ENCODE assay signal across 1 cellular context in the genomic region with DNA sequence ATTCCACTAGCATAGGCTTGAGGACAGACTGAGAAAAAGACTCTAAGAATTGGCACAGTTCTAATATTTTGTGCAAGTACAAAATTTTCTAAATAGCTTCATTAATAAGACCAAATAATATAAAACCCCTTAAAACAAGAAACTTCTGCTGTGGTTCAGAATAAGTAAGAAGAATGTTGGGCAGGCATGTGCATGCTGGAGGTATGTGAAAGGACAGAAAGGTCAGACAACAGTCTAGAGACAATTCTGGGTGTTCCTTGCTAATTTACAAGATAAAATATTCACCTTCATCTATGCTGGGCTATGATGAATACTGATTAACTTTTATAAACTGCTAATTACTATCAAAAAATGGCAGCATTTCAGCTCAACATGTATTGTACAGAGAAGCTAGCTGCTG.
TF ChIP-seq lines count a peak whose summit lies in the region.

No MANE protein-coding gene starts in this region.

TF ChIP-seq in H1, 55 proteins besides CTCF, POLR2A, EP300 and RAD21:
- TF ChIP-seq NRF1 (IDR thresholded peaks at IDR 0.05; ENCODE audit: low read depth, low read length) (no peak), YY1 (IDR thresholded peaks at IDR 0.05; ENCODE audit: low read depth, low read length) (no peak), ASH2L (IDR thresholded peaks at IDR 0.05; ENCODE audit: low read length) (no peak), SP1 (IDR thresholded peaks at IDR 0.05; ENCODE audit: low read depth, low read length) (no peak), SP2 (IDR thresholded peaks at IDR 0.05; ENCODE audit: low read length) (no peak), RBBP5 (IDR thresholded peaks at IDR 0.05; ENCODE audit: borderline replicate concordance, low read depth, low read length) (no peak), SIRT6 (IDR thresholded peaks at IDR 0.05; ENCODE audit: low read length) (no peak), TAF1 (IDR thresholded peaks at IDR 0.05; ENCODE audit: low read depth, low read length) (no peak), ZNF274 (IDR thresholded peaks at IDR 0.05; ENCODE audit: borderline replicate concordance, extremely low read depth, low read length) (no peak), SP4 (IDR thresholded peaks at IDR 0.05; ENCODE audit: low read length) (no peak), FOSL1 (IDR thresholded peaks at IDR 0.05; ENCODE audit: insufficient read depth, low read depth, low read length) (no peak), CEBPB (IDR thresholded peaks at IDR 0.05; ENCODE audit: low read depth, low read length) (no peak), RFX5 (IDR thresholded peaks at IDR 0.05; ENCODE audit: borderline replicate concordance, low read depth, low read length) (no peak), POU5F1 (IDR thresholded peaks at IDR 0.05; ENCODE audit: low read depth, low read length) (no peak), KDM5A (IDR thresholded peaks at IDR 0.05; ENCODE audit: low read length) (no peak), HDAC2 (IDR thresholded peaks at IDR 0.05; ENCODE audit: borderline replicate concordance in 1 of 2, low read depth in 2 of 2, low read length in 2 of 2) (no peak), BRCA1 (IDR thresholded peaks at IDR 0.05; ENCODE audit: low read depth, low read length) (no peak)
- TF ChIP-seq, protein P1, sequence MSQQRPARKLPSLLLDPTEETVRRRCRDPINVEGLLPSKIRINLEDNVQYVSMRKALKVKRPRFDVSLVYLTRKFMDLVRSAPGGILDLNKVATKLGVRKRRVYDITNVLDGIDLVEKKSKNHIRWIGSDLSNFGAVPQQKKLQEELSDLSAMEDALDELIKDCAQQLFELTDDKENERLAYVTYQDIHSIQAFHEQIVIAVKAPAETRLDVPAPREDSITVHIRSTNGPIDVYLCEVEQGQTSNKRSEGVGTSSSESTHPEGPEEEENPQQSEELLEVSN (IDR thresholded peaks at IDR 0.05), result no peak
- TF ChIP-seq, protein P2, sequence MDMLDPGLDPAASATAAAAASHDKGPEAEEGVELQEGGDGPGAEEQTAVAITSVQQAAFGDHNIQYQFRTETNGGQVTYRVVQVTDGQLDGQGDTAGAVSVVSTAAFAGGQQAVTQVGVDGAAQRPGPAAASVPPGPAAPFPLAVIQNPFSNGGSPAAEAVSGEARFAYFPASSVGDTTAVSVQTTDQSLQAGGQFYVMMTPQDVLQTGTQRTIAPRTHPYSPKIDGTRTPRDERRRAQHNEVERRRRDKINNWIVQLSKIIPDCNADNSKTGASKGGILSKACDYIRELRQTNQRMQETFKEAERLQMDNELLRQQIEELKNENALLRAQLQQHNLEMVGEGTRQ (IDR thresholded peaks at IDR 0.05; ENCODE audit: low read length), result no peak
- TF ChIP-seq, protein P3, sequence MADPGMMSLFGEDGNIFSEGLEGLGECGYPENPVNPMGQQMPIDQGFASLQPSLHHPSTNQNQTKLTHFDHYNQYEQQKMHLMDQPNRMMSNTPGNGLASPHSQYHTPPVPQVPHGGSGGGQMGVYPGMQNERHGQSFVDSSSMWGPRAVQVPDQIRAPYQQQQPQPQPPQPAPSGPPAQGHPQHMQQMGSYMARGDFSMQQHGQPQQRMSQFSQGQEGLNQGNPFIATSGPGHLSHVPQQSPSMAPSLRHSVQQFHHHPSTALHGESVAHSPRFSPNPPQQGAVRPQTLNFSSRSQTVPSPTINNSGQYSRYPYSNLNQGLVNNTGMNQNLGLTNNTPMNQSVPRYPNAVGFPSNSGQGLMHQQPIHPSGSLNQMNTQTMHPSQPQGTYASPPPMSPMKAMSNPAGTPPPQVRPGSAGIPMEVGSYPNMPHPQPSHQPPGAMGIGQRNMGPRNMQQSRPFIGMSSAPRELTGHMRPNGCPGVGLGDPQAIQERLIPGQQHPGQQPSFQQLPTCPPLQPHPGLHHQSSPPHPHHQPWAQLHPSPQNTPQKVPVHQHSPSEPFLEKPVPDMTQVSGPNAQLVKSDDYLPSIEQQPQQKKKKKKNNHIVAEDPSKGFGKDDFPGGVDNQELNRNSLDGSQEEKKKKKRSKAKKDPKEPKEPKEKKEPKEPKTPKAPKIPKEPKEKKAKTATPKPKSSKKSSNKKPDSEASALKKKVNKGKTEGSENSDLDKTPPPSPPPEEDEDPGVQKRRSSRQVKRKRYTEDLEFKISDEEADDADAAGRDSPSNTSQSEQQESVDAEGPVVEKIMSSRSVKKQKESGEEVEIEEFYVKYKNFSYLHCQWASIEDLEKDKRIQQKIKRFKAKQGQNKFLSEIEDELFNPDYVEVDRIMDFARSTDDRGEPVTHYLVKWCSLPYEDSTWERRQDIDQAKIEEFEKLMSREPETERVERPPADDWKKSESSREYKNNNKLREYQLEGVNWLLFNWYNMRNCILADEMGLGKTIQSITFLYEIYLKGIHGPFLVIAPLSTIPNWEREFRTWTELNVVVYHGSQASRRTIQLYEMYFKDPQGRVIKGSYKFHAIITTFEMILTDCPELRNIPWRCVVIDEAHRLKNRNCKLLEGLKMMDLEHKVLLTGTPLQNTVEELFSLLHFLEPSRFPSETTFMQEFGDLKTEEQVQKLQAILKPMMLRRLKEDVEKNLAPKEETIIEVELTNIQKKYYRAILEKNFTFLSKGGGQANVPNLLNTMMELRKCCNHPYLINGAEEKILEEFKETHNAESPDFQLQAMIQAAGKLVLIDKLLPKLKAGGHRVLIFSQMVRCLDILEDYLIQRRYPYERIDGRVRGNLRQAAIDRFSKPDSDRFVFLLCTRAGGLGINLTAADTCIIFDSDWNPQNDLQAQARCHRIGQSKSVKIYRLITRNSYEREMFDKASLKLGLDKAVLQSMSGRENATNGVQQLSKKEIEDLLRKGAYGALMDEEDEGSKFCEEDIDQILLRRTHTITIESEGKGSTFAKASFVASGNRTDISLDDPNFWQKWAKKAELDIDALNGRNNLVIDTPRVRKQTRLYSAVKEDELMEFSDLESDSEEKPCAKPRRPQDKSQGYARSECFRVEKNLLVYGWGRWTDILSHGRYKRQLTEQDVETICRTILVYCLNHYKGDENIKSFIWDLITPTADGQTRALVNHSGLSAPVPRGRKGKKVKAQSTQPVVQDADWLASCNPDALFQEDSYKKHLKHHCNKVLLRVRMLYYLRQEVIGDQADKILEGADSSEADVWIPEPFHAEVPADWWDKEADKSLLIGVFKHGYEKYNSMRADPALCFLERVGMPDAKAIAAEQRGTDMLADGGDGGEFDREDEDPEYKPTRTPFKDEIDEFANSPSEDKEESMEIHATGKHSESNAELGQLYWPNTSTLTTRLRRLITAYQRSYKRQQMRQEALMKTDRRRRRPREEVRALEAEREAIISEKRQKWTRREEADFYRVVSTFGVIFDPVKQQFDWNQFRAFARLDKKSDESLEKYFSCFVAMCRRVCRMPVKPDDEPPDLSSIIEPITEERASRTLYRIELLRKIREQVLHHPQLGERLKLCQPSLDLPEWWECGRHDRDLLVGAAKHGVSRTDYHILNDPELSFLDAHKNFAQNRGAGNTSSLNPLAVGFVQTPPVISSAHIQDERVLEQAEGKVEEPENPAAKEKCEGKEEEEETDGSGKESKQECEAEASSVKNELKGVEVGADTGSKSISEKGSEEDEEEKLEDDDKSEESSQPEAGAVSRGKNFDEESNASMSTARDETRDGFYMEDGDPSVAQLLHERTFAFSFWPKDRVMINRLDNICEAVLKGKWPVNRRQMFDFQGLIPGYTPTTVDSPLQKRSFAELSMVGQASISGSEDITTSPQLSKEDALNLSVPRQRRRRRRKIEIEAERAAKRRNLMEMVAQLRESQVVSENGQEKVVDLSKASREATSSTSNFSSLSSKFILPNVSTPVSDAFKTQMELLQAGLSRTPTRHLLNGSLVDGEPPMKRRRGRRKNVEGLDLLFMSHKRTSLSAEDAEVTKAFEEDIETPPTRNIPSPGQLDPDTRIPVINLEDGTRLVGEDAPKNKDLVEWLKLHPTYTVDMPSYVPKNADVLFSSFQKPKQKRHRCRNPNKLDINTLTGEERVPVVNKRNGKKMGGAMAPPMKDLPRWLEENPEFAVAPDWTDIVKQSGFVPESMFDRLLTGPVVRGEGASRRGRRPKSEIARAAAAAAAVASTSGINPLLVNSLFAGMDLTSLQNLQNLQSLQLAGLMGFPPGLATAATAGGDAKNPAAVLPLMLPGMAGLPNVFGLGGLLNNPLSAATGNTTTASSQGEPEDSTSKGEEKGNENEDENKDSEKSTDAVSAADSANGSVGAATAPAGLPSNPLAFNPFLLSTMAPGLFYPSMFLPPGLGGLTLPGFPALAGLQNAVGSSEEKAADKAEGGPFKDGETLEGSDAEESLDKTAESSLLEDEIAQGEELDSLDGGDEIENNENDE (IDR thresholded peaks at IDR 0.05; ENCODE audit: insufficient replicate concordance, low read length), result no peak
